ENCODE assay signal across 8 cellular contexts in genomic region chr9:88534456-88535225, GRCh38. TPM values are rescaled to one million over a fixed set of nuclear protein-coding genes. Genes with fewer than 3 reads are reported as not detected.
DNase-seq lines count a peak whose midpoint lies in the region; ATAC-seq and TF ChIP-seq lines count a peak whose summit lies in the region.

Gene NXNL2, plus strand, starts transcription at chr9:88535178. Its CDS starts 257 bp downstream, at chr9:88535435.

- no peak within 1 kb of the TSS for H3K27ac Mint-ChIP-seq in activated CD8-positive, alpha-beta T cell treated with anti-CD3 and anti-CD28 coated beads, Interleukin-2, amount 10 ng/mL, durations not matched to agents 7 days and 5 days

- peaks cover 25% of the 10 kb centered on the region for H3K27me3 ChIP-seq in HUES48 (ENCODE audit: control insufficient read depth, insufficient read depth, low read length)

- no peak for TF ChIP-seq CTCF in epithelial cell of proximal tubule (conservative IDR thresholded peaks at IDR 0.05; ENCODE audit: low read depth, low read length)

- H3K4me3 Mint-ChIP-seq in activated CD8-positive, alpha-beta T cell treated with anti-CD3 and anti-CD28 coated beads, Interleukin-2, amount 10 ng/mL, durations not matched to agents 7 days and 5 days, result no peak within 1 kb of the TSS

- peaks cover 28% of the 10 kb centered on the region for H3K4me1 Mint-ChIP-seq in activated CD8-positive, alpha-beta T cell treated with anti-CD3 and anti-CD28 coated beads, Interleukin-2, amount 10 ng/mL, durations not matched to agents 7 days and 5 days (ENCODE audit: low read depth)

- no peak within 1 kb of the TSS; the same call in 1 of the 2 replicates for H3K9ac ChIP-seq in HUES48 (ENCODE audit: low read depth, low read length)

- H3K27ac ChIP-seq in HUES48 (ENCODE audit: low read depth, low read length), result peak within 1 kb of the TSS; percentile 33

- DNase-seq in AG08395 (ENCODE audit: low spot score) (peak; percentile 89), epithelial cell of proximal tubule (ENCODE audit: low read depth) (no peak), mucosa of gallbladder (ENCODE audit: low spot score) (peak; percentile 87), stromal cell of bone marrow (ENCODE audit: low read depth) (peak; percentile 64), NCI-H2107 treated with DMSO at 0.1 percent for 48 hours (lab: John Stamatoyannopoulos, UW; ENCODE audit: unreplicated experiment) (no peak), NCI-H1694 treated with DMSO at 0.1 percent for 48 hours (lab: John Stamatoyannopoulos, UW) (no peak)
- DNase-seq in activated CD8-positive, alpha-beta T cell treated with anti-CD3 and anti-CD28 coated beads, Interleukin-2, amount 10 ng/mL, durations not matched to agents 7 days and 5 days, result peak; percentile 48

- no peaks in the 10 kb centered on the region for H3K9me3 Mint-ChIP-seq in activated CD8-positive, alpha-beta T cell treated with anti-CD3 and anti-CD28 coated beads, Interleukin-2, amount 10 ng/mL, durations not matched to agents 7 days and 5 days (ENCODE audit: insufficient read depth)

- peaks cover 12% of the 10 kb centered on the region for H3K4me1 ChIP-seq in HUES48 (ENCODE audit: control insufficient read depth, insufficient read depth, low read length)

- ATAC-seq in activated CD8-positive, alpha-beta T cell treated with anti-CD3 and anti-CD28 coated beads, Interleukin-2, amount 10 ng/mL, durations not matched to agents 7 days and 5 days, result peak; percentile 59

- H3K4me3 ChIP-seq in HUES48 (ENCODE audit: low read depth, low read length), result peak within 1 kb of the TSS; percentile 82
- peak within 1 kb of the TSS; percentile 88 for H3K4me3 ChIP-seq in epithelial cell of proximal tubule (ENCODE audit: low read depth, low read length)

- H3K36me3 Mint-ChIP-seq in activated CD8-positive, alpha-beta T cell treated with anti-CD3 and anti-CD28 coated beads, Interleukin-2, amount 10 ng/mL, durations not matched to agents 7 days and 5 days (ENCODE audit: low read depth), result no peaks in the 10 kb centered on the region

- peaks cover 49% of the 10 kb centered on the region for H3K27me3 Mint-ChIP-seq in activated CD8-positive, alpha-beta T cell treated with anti-CD3 and anti-CD28 coated beads, Interleukin-2, amount 10 ng/mL, durations not matched to agents 7 days and 5 days (ENCODE audit: low read depth)

- CTCF ChIA-PET in activated CD8-positive, alpha-beta T cell treated with anti-CD3 and anti-CD28 coated beads, Interleukin-2, amount 10 ng/mL, durations not matched to agents 7 days and 5 days (lab: Charles Lee), result no interaction called here

- no peaks in the 10 kb centered on the region for H3K36me3 ChIP-seq in HUES48 (ENCODE audit: control insufficient read depth, insufficient read depth, low read length)

- no peaks in the 10 kb centered on the region for H3K9me3 ChIP-seq in HUES48 (ENCODE audit: control insufficient read depth, insufficient read depth, low read length)

- POLR2A ChIA-PET in activated CD8-positive, alpha-beta T cell treated with anti-CD3 and anti-CD28 coated beads, Interleukin-2, amount 10 ng/mL, durations not matched to agents 7 days and 5 days (lab: Charles Lee), result no interaction called here

RNA-seq across cellular contexts. Expression of gene NXNL2, which starts in this region (rescaled TPM):
- total RNA-seq in activated CD8-positive, alpha-beta T cell treated with anti-CD3 and anti-CD28 coated beads, Interleukin-2, amount 10 ng/mL, durations not matched to agents 7 days and 5 days, result not detected
- total RNA-seq in epithelial cell of proximal tubule (3.1 and 6.9 TPM in 2 replicates), mucosa of gallbladder (1.9 TPM)

Comparison
In these comparisons a context has a peak if more than half of its experiments do, and no peak if none do; other contexts are left out.
1. Peak in DNase-seq and ATAC-seq in activated CD8-positive, alpha-beta T cell treated with anti-CD3 and anti-CD28 coated beads, Interleukin-2, amount 10 ng/mL, durations not matched to agents 7 days and 5 days; RNA of the gene not detected or under 1 TPM.
2. DNase-seq: peak in AG08395 (single experiment), mucosa of gallbladder (single experiment) and stromal cell of bone marrow (single experiment); none in epithelial cell of proximal tubule (single experiment), NCI-H2107 treated with DMSO at 0.1 percent for 48 hours (single experiment) and NCI-H1694 treated with DMSO at 0.1 percent for 48 hours (single experiment).